ENCODE assay signal across 1 cellular context in genomic region chr4:25865586-25865985, GRCh38.
TF ChIP-seq lines count a peak whose summit lies in the region.

No MANE protein-coding gene starts in this region.

TF ChIP-seq in K562, 482 proteins besides CTCF, POLR2A, EP300 and RAD21 (continued from another document):
- peak; percentile 18; the same call in 1 of the 2 replicates for TF ChIP-seq VEZF1 (CRISPR knock-in tag; IDR thresholded peaks at IDR 0.05)
- no peak for TF ChIP-seq SMC3 (conservative IDR thresholded peaks at IDR 0.05; ENCODE audit: insufficient read depth, low read depth, low read length)
- peak; percentile 50; the same call in 1 of the 2 replicates for TF ChIP-seq NFIC (IDR thresholded peaks at IDR 0.05)
